ENCODE assay signal across 1 cellular context in the genomic region with DNA sequence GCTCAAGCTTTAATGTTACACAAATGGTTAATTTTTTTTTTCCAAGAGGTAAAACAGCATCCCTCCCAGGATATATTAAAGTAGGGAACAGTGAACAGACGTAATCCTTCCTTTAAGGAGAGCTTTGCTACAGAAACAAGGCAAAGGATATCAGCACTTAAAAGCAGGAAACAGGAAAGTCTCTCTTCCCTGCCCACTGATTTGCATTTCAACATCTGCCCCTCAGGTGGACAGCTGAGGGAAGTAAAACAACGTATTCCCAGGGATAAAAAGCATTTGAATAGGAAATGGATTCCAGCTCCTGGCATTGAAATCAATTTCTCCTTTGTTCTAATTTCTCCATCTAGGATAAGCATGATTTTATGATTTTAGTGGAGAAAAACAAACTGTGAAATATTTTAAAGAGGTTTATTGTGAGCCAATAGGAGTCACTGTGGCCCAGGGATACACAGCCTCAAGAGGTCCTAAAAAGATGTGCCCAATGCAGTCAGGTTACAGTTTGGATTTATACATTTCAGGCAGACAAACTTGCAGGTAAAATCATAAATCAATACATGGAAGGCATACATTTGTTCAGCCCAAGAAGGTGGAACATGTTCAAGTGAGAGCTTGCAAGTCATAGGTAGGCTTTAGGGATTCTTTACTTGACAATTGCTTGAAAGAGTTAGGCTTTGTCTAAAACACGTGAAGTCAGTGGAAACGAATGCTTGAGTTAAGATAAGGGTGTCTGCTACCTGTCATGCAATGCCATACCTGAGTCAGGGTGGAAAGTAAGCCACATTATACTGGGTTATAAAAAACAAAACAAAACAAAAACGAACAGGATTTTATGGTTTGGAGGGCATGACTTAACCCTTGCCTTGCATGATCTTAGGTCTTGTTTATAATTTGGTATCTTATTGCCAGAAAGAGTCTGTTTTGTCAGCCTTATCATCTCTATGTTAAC.
TF ChIP-seq lines count a peak whose summit lies in the region.

No MANE protein-coding gene starts in this region.

TF ChIP-seq in WTC11, 78 proteins besides CTCF, POLR2A, EP300 and RAD21:
- TF ChIP-seq CREM (CRISPR knock-in tag; IDR thresholded peaks at IDR 0.05) (0 out of 2 replicates have a peak, but pooled peaks have one; percentile 37), GABPB1 (CRISPR knock-in tag; IDR thresholded peaks at IDR 0.05) (no peak), RORB (CRISPR knock-in tag; IDR thresholded peaks at IDR 0.05) (no peak), ZNF317 (CRISPR knock-in tag; IDR thresholded peaks at IDR 0.05; ENCODE audit: borderline replicate concordance, low read depth) (no peak), ZNF396 (CRISPR knock-in tag; IDR thresholded peaks at IDR 0.05; ENCODE audit: borderline replicate concordance) (no peak), TEAD1 (CRISPR knock-in tag; IDR thresholded peaks at IDR 0.05) (0 out of 2 replicates have a peak, but pooled peaks have one; percentile 33)
- TF ChIP-seq, protein P1, sequence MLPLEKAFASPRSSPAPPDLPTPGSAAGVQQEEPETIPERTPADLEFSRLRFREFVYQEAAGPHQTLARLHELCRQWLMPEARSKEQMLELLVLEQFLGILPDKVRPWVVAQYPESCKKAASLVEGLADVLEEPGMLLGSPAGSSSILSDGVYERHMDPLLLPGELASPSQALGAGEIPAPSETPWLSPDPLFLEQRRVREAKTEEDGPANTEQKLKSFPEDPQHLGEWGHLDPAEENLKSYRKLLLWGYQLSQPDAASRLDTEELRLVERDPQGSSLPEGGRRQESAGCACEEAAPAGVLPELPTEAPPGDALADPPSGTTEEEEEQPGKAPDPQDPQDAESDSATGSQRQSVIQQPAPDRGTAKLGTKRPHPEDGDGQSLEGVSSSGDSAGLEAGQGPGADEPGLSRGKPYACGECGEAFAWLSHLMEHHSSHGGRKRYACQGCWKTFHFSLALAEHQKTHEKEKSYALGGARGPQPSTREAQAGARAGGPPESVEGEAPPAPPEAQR (CRISPR knock-in tag; IDR thresholded peaks at IDR 0.05), result no peak
- TF ChIP-seq, protein P2, sequence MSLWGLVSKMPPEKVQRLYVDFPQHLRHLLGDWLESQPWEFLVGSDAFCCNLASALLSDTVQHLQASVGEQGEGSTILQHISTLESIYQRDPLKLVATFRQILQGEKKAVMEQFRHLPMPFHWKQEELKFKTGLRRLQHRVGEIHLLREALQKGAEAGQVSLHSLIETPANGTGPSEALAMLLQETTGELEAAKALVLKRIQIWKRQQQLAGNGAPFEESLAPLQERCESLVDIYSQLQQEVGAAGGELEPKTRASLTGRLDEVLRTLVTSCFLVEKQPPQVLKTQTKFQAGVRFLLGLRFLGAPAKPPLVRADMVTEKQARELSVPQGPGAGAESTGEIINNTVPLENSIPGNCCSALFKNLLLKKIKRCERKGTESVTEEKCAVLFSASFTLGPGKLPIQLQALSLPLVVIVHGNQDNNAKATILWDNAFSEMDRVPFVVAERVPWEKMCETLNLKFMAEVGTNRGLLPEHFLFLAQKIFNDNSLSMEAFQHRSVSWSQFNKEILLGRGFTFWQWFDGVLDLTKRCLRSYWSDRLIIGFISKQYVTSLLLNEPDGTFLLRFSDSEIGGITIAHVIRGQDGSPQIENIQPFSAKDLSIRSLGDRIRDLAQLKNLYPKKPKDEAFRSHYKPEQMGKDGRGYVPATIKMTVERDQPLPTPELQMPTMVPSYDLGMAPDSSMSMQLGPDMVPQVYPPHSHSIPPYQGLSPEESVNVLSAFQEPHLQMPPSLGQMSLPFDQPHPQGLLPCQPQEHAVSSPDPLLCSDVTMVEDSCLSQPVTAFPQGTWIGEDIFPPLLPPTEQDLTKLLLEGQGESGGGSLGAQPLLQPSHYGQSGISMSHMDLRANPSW (CRISPR knock-in tag; conservative IDR thresholded peaks at IDR 0.05; ENCODE audit: low read depth), result no peak
- TF ChIP-seq, protein P3, sequence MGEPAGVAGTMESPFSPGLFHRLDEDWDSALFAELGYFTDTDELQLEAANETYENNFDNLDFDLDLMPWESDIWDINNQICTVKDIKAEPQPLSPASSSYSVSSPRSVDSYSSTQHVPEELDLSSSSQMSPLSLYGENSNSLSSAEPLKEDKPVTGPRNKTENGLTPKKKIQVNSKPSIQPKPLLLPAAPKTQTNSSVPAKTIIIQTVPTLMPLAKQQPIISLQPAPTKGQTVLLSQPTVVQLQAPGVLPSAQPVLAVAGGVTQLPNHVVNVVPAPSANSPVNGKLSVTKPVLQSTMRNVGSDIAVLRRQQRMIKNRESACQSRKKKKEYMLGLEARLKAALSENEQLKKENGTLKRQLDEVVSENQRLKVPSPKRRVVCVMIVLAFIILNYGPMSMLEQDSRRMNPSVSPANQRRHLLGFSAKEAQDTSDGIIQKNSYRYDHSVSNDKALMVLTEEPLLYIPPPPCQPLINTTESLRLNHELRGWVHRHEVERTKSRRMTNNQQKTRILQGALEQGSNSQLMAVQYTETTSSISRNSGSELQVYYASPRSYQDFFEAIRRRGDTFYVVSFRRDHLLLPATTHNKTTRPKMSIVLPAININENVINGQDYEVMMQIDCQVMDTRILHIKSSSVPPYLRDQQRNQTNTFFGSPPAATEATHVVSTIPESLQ (CRISPR knock-in tag; IDR thresholded peaks at IDR 0.05), result no peak
TF ChIP-seq in WTC11: peak in this region for 2.
